In the genomic region with DNA sequence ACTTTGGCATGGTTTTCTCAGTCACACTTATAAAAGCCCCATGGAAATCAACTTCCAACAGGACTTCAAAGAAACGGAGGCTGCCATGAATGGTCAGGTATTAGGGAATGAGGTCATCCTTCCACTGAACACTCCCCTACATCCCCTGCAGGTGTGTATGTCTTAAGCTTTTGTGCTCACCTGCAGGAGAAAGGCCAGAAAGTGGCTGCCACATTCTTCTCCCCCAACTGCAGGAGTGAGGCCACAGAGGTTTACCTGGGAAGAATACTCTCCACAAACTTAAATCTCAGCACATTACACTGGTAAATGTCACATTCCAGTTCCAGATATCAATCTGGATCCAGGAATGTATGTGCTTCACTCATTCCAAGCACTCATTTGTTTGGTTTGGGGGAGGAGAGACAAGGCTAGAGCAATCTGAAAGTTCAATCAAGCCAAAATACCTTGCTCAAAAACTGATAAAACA, we compare ENCODE assay signal across 9 cellular contexts. TPM values are rescaled to one million over a fixed set of nuclear protein-coding genes. Genes with fewer than 3 reads are reported as not detected.
DNase-seq lines count a peak whose midpoint lies in the region; ATAC-seq and TF ChIP-seq lines count a peak whose summit lies in the region.
"Had no signal": no experiment of that assay in that cellular context is flagged by ENCODE, and none has a peak within 500 bp of the region (broad histone marks: within the 10 kb centered on the region; RNA-seq: fewer than 3 reads in every experiment).

No MANE protein-coding gene starts in this region.

- POLR2A ChIA-PET in CD8-positive, alpha-beta T cell (lab: Charles Lee), result interaction anchor here (0.6 to 3.2 kb wide), 4 partner anchors 23 to 58 kb away, joined by 3 to 30 read pairs (median 3); no protein-coding TSS in a partner anchor
- POLR2A ChIA-PET in naive thymus-derived CD4-positive, alpha-beta T cell (lab: Charles Lee), result interaction anchor here (0.7 to 14.8 kb wide), 11 partner anchors 10 to 58 kb away, joined by 3 to 269 read pairs (median 9); a partner anchor contains a TSS

- no peak overlapping the region for H3K4me2 ChIP-seq in Karpas-422 (ENCODE audit: low read depth, low read length, poor library complexity, severe bottlenecking)

- no peak overlapping the region for H2AFZ ChIP-seq in Karpas-422 (ENCODE audit: low read length)

- intact Hi-C loops in CD8-positive, alpha-beta T cell (cut with DNase I, micrococcal nuclease), result loop anchor here (5.0 kb wide), 2 partner anchors 42 to 63 kb away; no protein-coding TSS in a partner anchor
- intact Hi-C loops in naive thymus-derived CD4-positive, alpha-beta T cell (cut with micrococcal nuclease), result loop anchor here in 1 of 2 donors (2.0 kb wide), 1 partner anchor 78 kb away; no protein-coding TSS in a partner anchor
- intact Hi-C loops in posterior vena cava (cut with DNase I), result no loop called here

- no peaks in the 10 kb centered on the region for H3K36me3 Mint-ChIP-seq in CD8-positive, alpha-beta T cell
- H3K36me3 Mint-ChIP-seq in central memory CD8-positive, alpha-beta T cell (ENCODE audit: insufficient read depth), result peaks cover 4% of the 10 kb centered on the region
- H3K36me3 Mint-ChIP-seq in naive thymus-derived CD4-positive, alpha-beta T cell, result peaks cover 0 to 9% (median 0%) of the 10 kb centered on the region in 5 donors

- no peak for ATAC-seq in CD8-positive, alpha-beta T cell
- no peak for ATAC-seq in central memory CD8-positive, alpha-beta T cell (replicated peaks; ENCODE audit: extremely low read depth, poor library complexity, severe bottlenecking)
- no peak for ATAC-seq in naive thymus-derived CD4-positive, alpha-beta T cell
- ATAC-seq in GM18870 (IDR thresholded peaks at IDR 0.05; ENCODE audit: unreplicated experiment), result no peak
- ATAC-seq in GM21381 (IDR thresholded peaks at IDR 0.05; ENCODE audit: unreplicated experiment), result no peak

- H3K27ac ChIP-seq in CD8-positive, alpha-beta T cell (ENCODE audit: low read depth, low read length), result no peak overlapping the region
- H3K27ac ChIP-seq in Karpas-422 (ENCODE audit: low read length), result no peak overlapping the region
- peak overlapping the region; percentile 71 for H3K27ac ChIP-seq in naive thymus-derived CD4-positive, alpha-beta T cell (ENCODE audit: low read depth, low read length)

- peak in 1 of 7 experiments; percentile 45 for DNase-seq in CD8-positive, alpha-beta T cell
- DNase-seq in Karpas-422, result peak; percentile 28
- no peak for DNase-seq in central memory CD8-positive, alpha-beta T cell (ENCODE audit: low spot score in 2 of 2)
- no peak for DNase-seq in naive thymus-derived CD4-positive, alpha-beta T cell
- DNase-seq in posterior vena cava (ENCODE audit: low spot score), result no peak
- DNase-seq in activated T-cell treated with anti-CD3 and anti-CD28 coated beads, Interleukin-2, amount 50 U/mL, for 1 hour, result no peak
- DNase-seq: NCI-H1417 treated with DMSO at 0.1 percent for 48 hours had no signal

- H3K36me3 ChIP-seq in CD8-positive, alpha-beta T cell (ENCODE audit: insufficient read depth, low read length), result no peaks in the 10 kb centered on the region
- no peaks in the 10 kb centered on the region for H3K36me3 ChIP-seq in Karpas-422 (ENCODE audit: insufficient read depth, low read length)
- no peaks in the 10 kb centered on the region for H3K36me3 ChIP-seq in naive thymus-derived CD4-positive, alpha-beta T cell (ENCODE audit: control insufficient read depth in 2 of 3, insufficient read depth in 3 of 3, low read length in 3 of 3)

- no peaks in the 10 kb centered on the region for H3K9me3 Mint-ChIP-seq in CD8-positive, alpha-beta T cell
- H3K9me3 Mint-ChIP-seq in central memory CD8-positive, alpha-beta T cell, result no peaks in the 10 kb centered on the region
- peaks cover 0 to 6% (median 0%) of the 10 kb centered on the region in 11 donors for H3K9me3 Mint-ChIP-seq in naive thymus-derived CD4-positive, alpha-beta T cell

- H3K4me3 Mint-ChIP-seq in CD8-positive, alpha-beta T cell, result peak overlapping the region; percentile 54
- peak overlapping the region; percentile 13 for H3K4me3 Mint-ChIP-seq in central memory CD8-positive, alpha-beta T cell
- H3K4me3 Mint-ChIP-seq in naive thymus-derived CD4-positive, alpha-beta T cell, result peak overlapping the region in 9 of 10 donors; percentile 20 to 78 (median 59)

- peaks cover 75% of the 10 kb centered on the region for H3K4me1 Mint-ChIP-seq in CD8-positive, alpha-beta T cell (ENCODE audit: low read depth)
- H3K4me1 Mint-ChIP-seq in central memory CD8-positive, alpha-beta T cell, result peaks cover 54% of the 10 kb centered on the region
- H3K4me1 Mint-ChIP-seq in naive thymus-derived CD4-positive, alpha-beta T cell, result peaks cover 34 to 93% (median 76%) of the 10 kb centered on the region in 7 donors

- TF ChIP-seq CTCF in CD8-positive, alpha-beta T cell (IDR thresholded peaks at IDR 0.05), result no peak

- no peaks in the 10 kb centered on the region for H4K20me1 ChIP-seq in Karpas-422 (ENCODE audit: insufficient read depth, low read depth, low read length)

- no peaks in the 10 kb centered on the region for H3K9me3 ChIP-seq in CD8-positive, alpha-beta T cell (ENCODE audit: low read length)
- no peaks in the 10 kb centered on the region for H3K9me3 ChIP-seq in Karpas-422 (ENCODE audit: low read length)
- no peaks in the 10 kb centered on the region for H3K9me3 ChIP-seq in naive thymus-derived CD4-positive, alpha-beta T cell (ENCODE audit: control insufficient read depth in 2 of 3, low read length in 3 of 3)

- no peaks in the 10 kb centered on the region for H3K27me3 Mint-ChIP-seq in CD8-positive, alpha-beta T cell (ENCODE audit: low read depth)
- no peaks in the 10 kb centered on the region for H3K27me3 Mint-ChIP-seq in central memory CD8-positive, alpha-beta T cell
- no peaks in the 10 kb centered on the region for H3K27me3 Mint-ChIP-seq in naive thymus-derived CD4-positive, alpha-beta T cell

- peaks cover 71% of the 10 kb centered on the region for H3K4me1 ChIP-seq in CD8-positive, alpha-beta T cell (ENCODE audit: insufficient read depth, low read length)
- H3K4me1 ChIP-seq in Karpas-422 (ENCODE audit: low read length), result peaks cover 5% of the 10 kb centered on the region
- peaks cover 55 to 57% of the 10 kb centered on the region in 2 donors for H3K4me1 ChIP-seq in naive thymus-derived CD4-positive, alpha-beta T cell (ENCODE audit: control insufficient read depth in 2 of 2, insufficient read depth in 2 of 2, low read length in 2 of 2)

- H3K27ac Mint-ChIP-seq in CD8-positive, alpha-beta T cell, result peak overlapping the region; percentile 96
- H3K27ac Mint-ChIP-seq in central memory CD8-positive, alpha-beta T cell (ENCODE audit: low read depth), result peak overlapping the region; percentile 70
- H3K27ac Mint-ChIP-seq in naive thymus-derived CD4-positive, alpha-beta T cell, result peak overlapping the region; percentile 81 to 98 (median 93)

- no peak overlapping the region for H3K9ac ChIP-seq in Karpas-422 (ENCODE audit: low read length)

- no peak overlapping the region for H3K4me3 ChIP-seq in CD8-positive, alpha-beta T cell (ENCODE audit: low read depth, low read length)
- no peak overlapping the region for H3K4me3 ChIP-seq in Karpas-422 (ENCODE audit: low read length)
- no peak overlapping the region for H3K4me3 ChIP-seq in naive thymus-derived CD4-positive, alpha-beta T cell (ENCODE audit: low read length)

- H3K27me3 ChIP-seq in CD8-positive, alpha-beta T cell (ENCODE audit: insufficient read depth, low read length), result no peaks in the 10 kb centered on the region
- H3K27me3 ChIP-seq in Karpas-422 (ENCODE audit: low read length), result no peaks in the 10 kb centered on the region
- H3K27me3 ChIP-seq in naive thymus-derived CD4-positive, alpha-beta T cell (ENCODE audit: control insufficient read depth in 2 of 2, insufficient read depth in 2 of 2, low read length in 2 of 2), result no peaks in the 10 kb centered on the region

- no peaks in the 10 kb centered on the region for H3K9me2 ChIP-seq in Karpas-422 (replicated peaks; ENCODE audit: insufficient read depth, low read length)

- no peaks in the 10 kb centered on the region for H3K79me2 ChIP-seq in Karpas-422 (ENCODE audit: low read length)

- CTCF ChIA-PET in CD8-positive, alpha-beta T cell (lab: Charles Lee), result interaction anchor here (1.9 to 2.2 kb wide), 2 partner anchors 29 to 459 kb away, joined by 6 to 7 read pairs; no protein-coding TSS in a partner anchor
- CTCF ChIA-PET in naive thymus-derived CD4-positive, alpha-beta T cell (lab: Charles Lee), result interaction anchor here (0.8 to 1.1 kb wide), 2 partner anchors 24 to 44 kb away, joined by 3 to 4 read pairs; no protein-coding TSS in a partner anchor

RNA-seq across cellular contexts. Expression of a gene that starts 15.5 kb away (rescaled TPM):
- total RNA-seq in CD8-positive, alpha-beta T cell, result not detected
- total RNA-seq in Karpas-422 (2014; rRNA removed; shearing (Covaris generic); ENCODE audit: low replicate concordance), result not detected in 2 replicates
- total RNA-seq in naive thymus-derived CD4-positive, alpha-beta T cell, result under 1 TPM in 2 of 5 experiments, not detected in 3; 0.16 to 0.19 TPM
- not detected for polyA plus RNA-seq in naive thymus-derived CD4-positive, alpha-beta T cell
- total RNA-seq in posterior vena cava, result under 1 TPM in 1 of 2 donors, not detected in 1; 0.19 TPM

RNA-seq across cellular contexts. Expression of a gene that starts 54.0 kb away (rescaled TPM):
- 1,000 to 10,000 TPM; 2,374 to 2,465 TPM for total RNA-seq in CD8-positive, alpha-beta T cell
- total RNA-seq in Karpas-422 (2014; rRNA removed; shearing (Covaris generic); ENCODE audit: low replicate concordance), result 2,363 and 3,856 TPM in 2 replicates
- total RNA-seq in naive thymus-derived CD4-positive, alpha-beta T cell, result over 10,000 TPM in 1 of 5 experiments, 1,000 to 10,000 TPM in 4; 3,911 to 13,454 (median 4,935) TPM
- polyA plus RNA-seq in naive thymus-derived CD4-positive, alpha-beta T cell, result over 10,000 TPM; 26,512 to 30,787 TPM
- 1,000 to 10,000 TPM; 3,954 to 4,090 TPM for total RNA-seq in posterior vena cava

Comparison
In these comparisons a context has a peak if more than half of its experiments do, and no peak if none do; other contexts are left out.
1. intact Hi-C loops: an anchor here in CD8-positive, alpha-beta T cell (5.0 kb wide); none called in posterior vena cava.